Comparison of ENCODE assay signal across 1 cellular context in the genomic region with DNA sequence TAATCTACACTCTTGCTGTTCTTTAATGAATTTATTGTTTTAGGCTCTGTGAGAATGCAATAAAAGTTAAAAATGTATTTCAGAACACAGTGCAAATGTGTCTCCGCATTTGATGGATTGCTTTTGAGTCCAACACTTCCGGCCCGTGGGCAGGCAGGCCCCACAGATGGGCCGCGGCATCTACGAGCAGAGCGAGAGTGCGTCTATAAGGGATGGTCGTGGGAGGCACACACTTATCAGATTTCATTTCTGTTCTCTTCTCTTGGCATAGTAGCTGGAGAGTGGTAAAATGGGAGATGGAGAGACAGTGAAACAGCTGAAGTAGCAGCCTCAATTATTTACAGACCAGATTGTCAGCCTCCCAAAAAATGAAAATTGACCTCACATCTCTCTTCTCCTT.
TF ChIP-seq lines count a peak whose summit lies in the region.

No MANE protein-coding gene starts in this region.

TF ChIP-seq in HEK293, 187 proteins besides CTCF, POLR2A, EP300 and RAD21 (continued from another document):
- TF ChIP-seq, protein P1, sequence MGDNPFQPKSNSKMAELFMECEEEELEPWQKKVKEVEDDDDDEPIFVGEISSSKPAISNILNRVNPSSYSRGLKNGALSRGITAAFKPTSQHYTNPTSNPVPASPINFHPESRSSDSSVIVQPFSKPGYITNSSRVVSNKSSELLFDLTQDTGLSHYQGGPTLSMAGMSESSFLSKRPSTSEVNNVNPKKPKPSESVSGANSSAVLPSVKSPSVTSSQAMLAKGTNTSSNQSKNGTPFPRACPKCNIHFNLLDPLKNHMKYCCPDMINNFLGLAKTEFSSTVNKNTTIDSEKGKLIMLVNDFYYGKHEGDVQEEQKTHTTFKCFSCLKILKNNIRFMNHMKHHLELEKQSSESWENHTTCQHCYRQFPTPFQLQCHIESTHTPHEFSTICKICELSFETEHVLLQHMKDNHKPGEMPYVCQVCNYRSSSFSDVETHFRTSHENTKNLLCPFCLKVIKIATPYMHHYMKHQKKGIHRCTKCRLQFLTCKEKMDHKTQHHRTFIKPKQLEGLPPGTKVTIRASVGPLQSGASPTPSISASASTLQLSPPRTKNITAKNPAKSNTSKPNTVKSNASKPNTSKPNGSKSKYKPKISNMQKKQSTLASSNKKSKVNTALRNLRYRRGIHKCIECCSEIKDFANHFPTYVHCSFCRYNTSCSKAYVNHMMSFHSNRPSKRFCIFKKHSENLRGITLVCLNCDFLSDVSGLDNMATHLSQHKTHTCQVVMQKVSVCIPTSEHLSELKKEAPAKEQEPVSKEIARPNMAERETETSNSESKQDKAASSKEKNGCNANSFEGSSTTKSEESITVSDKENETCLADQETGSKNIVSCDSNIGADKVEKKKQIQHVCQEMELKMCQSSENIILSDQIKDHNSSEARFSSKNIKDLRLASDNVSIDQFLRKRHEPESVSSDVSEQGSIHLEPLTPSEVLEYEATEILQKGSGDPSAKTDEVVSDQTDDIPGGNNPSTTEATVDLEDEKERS (tag by site-specific recombination; IDR thresholded peaks at IDR 0.05): no peak
- no peak for TF ChIP-seq ZNF747 (tag by site-specific recombination; IDR thresholded peaks at IDR 0.05)
